In the genomic region with DNA sequence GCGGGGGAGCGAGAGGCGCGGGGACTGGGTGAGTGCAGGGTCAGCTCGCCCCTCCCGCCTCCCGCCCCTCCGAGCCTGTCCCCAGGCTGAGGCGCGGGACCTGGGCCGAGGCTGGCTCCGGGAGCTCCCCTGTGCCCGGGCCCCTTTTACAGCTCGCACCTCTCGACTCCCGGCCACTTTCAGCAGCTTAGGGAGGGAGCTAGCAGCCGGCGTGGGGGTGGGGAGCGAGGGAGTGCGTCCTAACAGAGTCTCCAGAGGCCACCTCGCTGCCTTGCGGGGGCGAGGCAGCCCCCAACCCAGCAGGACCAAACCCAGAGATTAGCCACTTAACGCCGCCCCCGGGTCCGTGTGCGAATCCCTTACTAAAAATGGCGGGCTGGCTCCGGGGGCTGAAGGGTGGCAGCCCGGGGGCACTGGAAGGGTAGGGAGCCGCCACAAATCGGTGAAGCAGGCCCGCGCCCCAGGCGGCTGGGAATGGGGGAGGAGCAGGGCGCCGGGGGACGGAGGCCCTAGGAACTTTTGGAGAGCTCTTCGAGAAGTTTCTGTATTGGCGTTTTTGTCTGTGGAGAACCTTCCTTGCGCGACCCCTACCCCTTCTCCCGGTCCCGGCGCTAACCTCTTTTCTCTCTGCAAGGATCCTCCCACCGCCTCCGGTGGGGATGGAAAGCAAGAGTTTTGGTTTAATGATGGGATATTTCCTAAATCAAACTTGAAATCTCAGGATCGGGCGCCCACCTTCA, we compare ENCODE assay signal across 8 cellular contexts. TPM values are rescaled to one million over a fixed set of nuclear protein-coding genes. Genes with fewer than 3 reads are reported as not detected.
DNase-seq lines count a peak whose midpoint lies in the region; ATAC-seq and TF ChIP-seq lines count a peak whose summit lies in the region.

No MANE protein-coding gene starts in this region.

- no TSS peak for BruUV-seq in A673 (replicated peaks; lab: Mats Ljungman, UMichigan)

- H3K36me3 Mint-ChIP-seq in naive thymus-derived CD4-positive, alpha-beta T cell, result peaks cover 0 to 16% (median 0%) of the 10 kb centered on the region in 5 donors

- peaks cover 52 to 80% (median 70%) of the 10 kb centered on the region in 5 donors for H3K27me3 Mint-ChIP-seq in naive thymus-derived CD4-positive, alpha-beta T cell

- intact Hi-C loops in A673 (cut with micrococcal nuclease; ENCODE audit: unreplicated experiment) (loop anchor here (2.0 to 10.0 kb wide), 4 partner anchors 188 to 642 kb away; no protein-coding TSS in a partner anchor), dorsolateral prefrontal cortex (cut with DNase I) (loop anchor here in 1 of 2 donors (10.0 kb wide), 1 partner anchor 648 kb away; a partner anchor contains a TSS)
- intact Hi-C loops in naive thymus-derived CD4-positive, alpha-beta T cell (cut with micrococcal nuclease), result loop anchor here in 1 of 2 donors (5.0 to 10.0 kb wide), 2 partner anchors 340 to 1908 kb away; a partner anchor contains a TSS

- no peaks in the 10 kb centered on the region for H3K27me3 ChIP-seq in A673 (replicated peaks; ENCODE audit: insufficient read depth, low read depth, low read length, poor library complexity)
- H3K27me3 ChIP-seq in HL-60 (ENCODE audit: insufficient read depth, poor library complexity, severe bottlenecking), result peaks cover 32% of the 10 kb centered on the region
- peaks cover 14 to 100% (median 97%) of the 10 kb centered on the region in 45 donors for H3K27me3 ChIP-seq in dorsolateral prefrontal cortex
- H3K27me3 ChIP-seq in naive thymus-derived CD4-positive, alpha-beta T cell (ENCODE audit: control insufficient read depth in 2 of 2, insufficient read depth in 2 of 2, low read length in 2 of 2), result peaks cover 0 to 3% of the 10 kb centered on the region in 2 donors

- peaks cover 0 to 6% (median 0%) of the 10 kb centered on the region in 11 donors for H3K9me3 Mint-ChIP-seq in naive thymus-derived CD4-positive, alpha-beta T cell

- CTCF ChIA-PET in A673 (lab: Charles Lee), result no interaction called here
- CTCF ChIA-PET in naive thymus-derived CD4-positive, alpha-beta T cell (lab: Charles Lee), result no interaction called here

- H3K4me3 ChIP-seq in A673 (ENCODE audit: low read depth, low read length, poor library complexity, severe bottlenecking), result peak overlapping the region; percentile 74
- H3K4me3 ChIP-seq in HL-60 (replicated peaks; ENCODE audit: insufficient read depth, low read length), result peak overlapping the region; percentile 47
- peak overlapping the region in 51 of 59 donors; percentile 4 to 72 (median 47) for H3K4me3 ChIP-seq in dorsolateral prefrontal cortex
- H3K4me3 ChIP-seq in naive thymus-derived CD4-positive, alpha-beta T cell (ENCODE audit: low read length), result no peak overlapping the region

- peak overlapping the region in 6 of 10 donors; percentile 3 to 69 (median 45) for H3K4me3 Mint-ChIP-seq in naive thymus-derived CD4-positive, alpha-beta T cell

- H3K27ac ChIP-seq in A673 (ENCODE audit: low read depth, low read length, poor library complexity, severe bottlenecking) (peak overlapping the region; percentile 94), HL-60 (replicated peaks) (peak overlapping the region; percentile 59), dorsolateral prefrontal cortex (no peak overlapping the region)
- no peak overlapping the region for H3K27ac ChIP-seq in naive thymus-derived CD4-positive, alpha-beta T cell (ENCODE audit: low read depth, low read length)

- ATAC-seq in naive thymus-derived CD4-positive, alpha-beta T cell, result no peak
- ATAC-seq in GM18511 (IDR thresholded peaks at IDR 0.05; ENCODE audit: unreplicated experiment), result no peak

- H3K36me3 ChIP-seq in A673 (ENCODE audit: insufficient read depth, low read length, poor library complexity, severe bottlenecking), result peaks cover 8% of the 10 kb centered on the region
- H3K36me3 ChIP-seq in naive thymus-derived CD4-positive, alpha-beta T cell (ENCODE audit: control insufficient read depth in 2 of 3, insufficient read depth in 3 of 3, low read length in 3 of 3), result no peaks in the 10 kb centered on the region

- POLR2A ChIA-PET in A673 (lab: Charles Lee; ENCODE audit: low non-redundant PET), result no interaction called here
- POLR2A ChIA-PET in naive thymus-derived CD4-positive, alpha-beta T cell (lab: Charles Lee), result no interaction called here

- TF ChIP-seq CTCF in A673 (conservative IDR thresholded peaks at IDR 0.05; ENCODE audit: low read depth, low read length), result no peak
- TF ChIP-seq CTCF in HL-60 (IDR thresholded peaks at IDR 0.05; ENCODE audit: insufficient read depth, low read length), result no peak
- no peak for TF ChIP-seq CTCF in dorsolateral prefrontal cortex (IDR thresholded peaks at IDR 0.05 in 54 of 56, conservative IDR thresholded peaks at IDR 0.05 in 2 of 56; ENCODE audit: low read depth in 1 of 56, partially characterized antibody in 56 of 56)

- H3K9me3 ChIP-seq in A673 (ENCODE audit: low read depth, low read length, poor library complexity, severe bottlenecking), result no peaks in the 10 kb centered on the region
- H3K9me3 ChIP-seq in naive thymus-derived CD4-positive, alpha-beta T cell (ENCODE audit: control insufficient read depth in 2 of 3, low read length in 3 of 3), result no peaks in the 10 kb centered on the region

- no peaks in the 10 kb centered on the region for H3K4me1 ChIP-seq in A673 (ENCODE audit: insufficient read depth, low read length, poor library complexity, severe bottlenecking)
- H3K4me1 ChIP-seq in naive thymus-derived CD4-positive, alpha-beta T cell (ENCODE audit: control insufficient read depth in 2 of 2, insufficient read depth in 2 of 2, low read length in 2 of 2), result no peaks in the 10 kb centered on the region

- H3K27ac Mint-ChIP-seq in naive thymus-derived CD4-positive, alpha-beta T cell, result no peak overlapping the region

- DNase-seq in A673 (ENCODE audit: low spot score), result no peak
- no peak for DNase-seq in HL-60 (ENCODE audit: low read depth in 1 of 2, low spot score in 1 of 2)
- no peak for DNase-seq in dorsolateral prefrontal cortex
- DNase-seq in naive thymus-derived CD4-positive, alpha-beta T cell, result no peak
- no peak for DNase-seq in mucosa of gallbladder (ENCODE audit: low spot score)
- no peak for DNase-seq in GM03348 (ENCODE audit: low spot score)
- DNase-seq in middle frontal gyrus (ENCODE audit: extremely low spot score, low spot score), result no peak

- H3K4me1 Mint-ChIP-seq in naive thymus-derived CD4-positive, alpha-beta T cell, result peaks cover 19 to 47% (median 34%) of the 10 kb centered on the region in 7 donors

RNA-seq across cellular contexts. Expression of a gene that starts 0.6 kb away (rescaled TPM):
- total RNA-seq in A673 (2021) (22.7 and 22.9 TPM in 2 replicates), dorsolateral prefrontal cortex (1 to 10 TPM in 3 of 120 experiments, under 1 TPM in 27, not detected in 90; 0.16 to 2.1 (median 0.51) TPM), mucosa of gallbladder (0.43 TPM)
- 1 to 10 TPM in 1 of 5 experiments, not detected in 4; 3.2 TPM for total RNA-seq in naive thymus-derived CD4-positive, alpha-beta T cell
- polyA plus RNA-seq in naive thymus-derived CD4-positive, alpha-beta T cell, result not detected

Comparison
In these comparisons a context has a peak if more than half of its experiments do, and no peak if none do; other contexts are left out.
1. H3K27ac ChIP-seq: peak in A673 (single experiment) and HL-60 (single experiment); none in dorsolateral prefrontal cortex (0 of 59) and naive thymus-derived CD4-positive, alpha-beta T cell (single experiment).